In the genomic region with DNA sequence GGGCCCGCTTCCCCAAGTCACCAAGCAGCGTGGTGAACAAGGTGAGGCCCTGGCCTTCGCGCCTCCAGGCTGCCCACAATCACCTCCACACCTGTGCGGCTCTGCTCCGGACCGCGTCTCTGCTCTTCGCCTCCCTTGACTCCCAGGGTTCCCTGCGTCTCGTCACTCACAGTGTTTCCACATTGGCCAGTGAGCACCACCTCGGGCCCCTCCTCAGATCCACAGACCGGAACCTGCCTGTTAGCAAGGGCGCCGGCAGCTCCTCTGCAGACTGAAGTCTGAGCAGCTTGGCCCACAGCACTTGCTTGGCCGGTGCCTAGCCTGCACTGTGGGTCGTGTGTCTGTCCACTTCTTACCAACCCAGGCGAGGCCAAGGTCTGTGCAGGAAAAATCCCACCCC, we compare ENCODE assay signal across 1 cellular context.
TF ChIP-seq lines count a peak whose summit lies in the region.

No MANE protein-coding gene starts in this region.

TF ChIP-seq in K562, 482 proteins besides CTCF, POLR2A, EP300 and RAD21 (continued from another document):
- TF ChIP-seq PRMT5 (CRISPR knock-in tag; IDR thresholded peaks at IDR 0.05), result no peak
- TF ChIP-seq, protein P1, sequence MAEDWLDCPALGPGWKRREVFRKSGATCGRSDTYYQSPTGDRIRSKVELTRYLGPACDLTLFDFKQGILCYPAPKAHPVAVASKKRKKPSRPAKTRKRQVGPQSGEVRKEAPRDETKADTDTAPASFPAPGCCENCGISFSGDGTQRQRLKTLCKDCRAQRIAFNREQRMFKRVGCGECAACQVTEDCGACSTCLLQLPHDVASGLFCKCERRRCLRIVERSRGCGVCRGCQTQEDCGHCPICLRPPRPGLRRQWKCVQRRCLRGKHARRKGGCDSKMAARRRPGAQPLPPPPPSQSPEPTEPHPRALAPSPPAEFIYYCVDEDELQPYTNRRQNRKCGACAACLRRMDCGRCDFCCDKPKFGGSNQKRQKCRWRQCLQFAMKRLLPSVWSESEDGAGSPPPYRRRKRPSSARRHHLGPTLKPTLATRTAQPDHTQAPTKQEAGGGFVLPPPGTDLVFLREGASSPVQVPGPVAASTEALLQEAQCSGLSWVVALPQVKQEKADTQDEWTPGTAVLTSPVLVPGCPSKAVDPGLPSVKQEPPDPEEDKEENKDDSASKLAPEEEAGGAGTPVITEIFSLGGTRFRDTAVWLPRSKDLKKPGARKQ (CRISPR knock-in tag; IDR thresholded peaks at IDR 0.05), result no peak
- TF ChIP-seq POLR2AphosphoS5 (IDR thresholded peaks at IDR 0.05; ENCODE audit: control insufficient read depth, insufficient read depth, low read depth, low read length), result no peak
- TF ChIP-seq CBFA2T2 (conservative IDR thresholded peaks at IDR 0.05), result no peak
- no peak for TF ChIP-seq HDAC8 (tag; IDR thresholded peaks at IDR 0.05)
- TF ChIP-seq, protein P2, sequence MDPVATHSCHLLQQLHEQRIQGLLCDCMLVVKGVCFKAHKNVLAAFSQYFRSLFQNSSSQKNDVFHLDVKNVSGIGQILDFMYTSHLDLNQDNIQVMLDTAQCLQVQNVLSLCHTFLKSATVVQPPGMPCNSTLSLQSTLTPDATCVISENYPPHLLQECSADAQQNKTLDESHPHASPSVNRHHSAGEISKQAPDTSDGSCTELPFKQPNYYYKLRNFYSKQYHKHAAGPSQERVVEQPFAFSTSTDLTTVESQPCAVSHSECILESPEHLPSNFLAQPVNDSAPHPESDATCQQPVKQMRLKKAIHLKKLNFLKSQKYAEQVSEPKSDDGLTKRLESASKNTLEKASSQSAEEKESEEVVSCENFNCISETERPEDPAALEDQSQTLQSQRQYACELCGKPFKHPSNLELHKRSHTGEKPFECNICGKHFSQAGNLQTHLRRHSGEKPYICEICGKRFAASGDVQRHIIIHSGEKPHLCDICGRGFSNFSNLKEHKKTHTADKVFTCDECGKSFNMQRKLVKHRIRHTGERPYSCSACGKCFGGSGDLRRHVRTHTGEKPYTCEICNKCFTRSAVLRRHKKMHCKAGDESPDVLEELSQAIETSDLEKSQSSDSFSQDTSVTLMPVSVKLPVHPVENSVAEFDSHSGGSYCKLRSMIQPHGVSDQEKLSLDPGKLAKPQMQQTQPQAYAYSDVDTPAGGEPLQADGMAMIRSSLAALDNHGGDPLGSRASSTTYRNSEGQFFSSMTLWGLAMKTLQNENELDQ (CRISPR knock-in tag; IDR thresholded peaks at IDR 0.05; ENCODE audit: borderline replicate concordance), result no peak
- TF ChIP-seq, protein P3, sequence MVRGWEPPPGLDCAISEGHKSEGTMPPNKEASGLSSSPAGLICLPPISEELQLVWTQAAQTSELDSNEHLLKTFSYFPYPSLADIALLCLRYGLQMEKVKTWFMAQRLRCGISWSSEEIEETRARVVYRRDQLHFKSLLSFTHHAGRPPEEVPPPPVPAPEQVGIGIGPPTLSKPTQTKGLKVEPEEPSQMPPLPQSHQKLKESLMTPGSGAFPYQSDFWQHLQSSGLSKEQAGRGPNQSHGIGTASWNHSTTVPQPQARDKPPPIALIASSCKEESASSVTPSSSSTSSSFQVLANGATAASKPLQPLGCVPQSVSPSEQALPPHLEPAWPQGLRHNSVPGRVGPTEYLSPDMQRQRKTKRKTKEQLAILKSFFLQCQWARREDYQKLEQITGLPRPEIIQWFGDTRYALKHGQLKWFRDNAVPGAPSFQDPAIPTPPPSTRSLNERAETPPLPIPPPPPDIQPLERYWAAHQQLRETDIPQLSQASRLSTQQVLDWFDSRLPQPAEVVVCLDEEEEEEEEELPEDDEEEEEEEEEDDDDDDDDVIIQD (CRISPR knock-in tag; IDR thresholded peaks at IDR 0.05), result no peak
- TF ChIP-seq RBM14 (IDR thresholded peaks at IDR 0.05; ENCODE audit: borderline replicate concordance, insufficient read depth, low read depth, low read length), result no peak
- TF ChIP-seq, protein P4, sequence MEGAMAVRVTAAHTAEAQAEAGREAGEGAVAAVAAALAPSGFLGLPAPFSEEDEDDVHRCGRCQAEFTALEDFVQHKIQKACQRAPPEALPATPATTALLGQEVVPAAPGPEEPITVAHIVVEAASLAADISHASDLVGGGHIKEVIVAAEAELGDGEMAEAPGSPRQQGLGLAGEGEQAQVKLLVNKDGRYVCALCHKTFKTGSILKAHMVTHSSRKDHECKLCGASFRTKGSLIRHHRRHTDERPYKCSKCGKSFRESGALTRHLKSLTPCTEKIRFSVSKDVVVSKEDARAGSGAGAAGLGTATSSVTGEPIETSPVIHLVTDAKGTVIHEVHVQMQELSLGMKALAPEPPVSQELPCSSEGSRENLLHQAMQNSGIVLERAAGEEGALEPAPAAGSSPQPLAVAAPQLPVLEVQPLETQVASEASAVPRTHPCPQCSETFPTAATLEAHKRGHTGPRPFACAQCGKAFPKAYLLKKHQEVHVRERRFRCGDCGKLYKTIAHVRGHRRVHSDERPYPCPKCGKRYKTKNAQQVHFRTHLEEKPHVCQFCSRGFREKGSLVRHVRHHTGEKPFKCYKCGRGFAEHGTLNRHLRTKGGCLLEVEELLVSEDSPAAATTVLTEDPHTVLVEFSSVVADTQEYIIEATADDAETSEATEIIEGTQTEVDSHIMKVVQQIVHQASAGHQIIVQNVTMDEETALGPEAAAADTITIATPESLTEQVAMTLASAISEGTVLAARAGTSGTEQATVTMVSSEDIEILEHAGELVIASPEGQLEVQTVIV (CRISPR knock-in tag; IDR thresholded peaks at IDR 0.05; ENCODE audit: borderline replicate concordance), result no peak
